ENCODE assay signal across 11 cellular contexts in the genomic region with DNA sequence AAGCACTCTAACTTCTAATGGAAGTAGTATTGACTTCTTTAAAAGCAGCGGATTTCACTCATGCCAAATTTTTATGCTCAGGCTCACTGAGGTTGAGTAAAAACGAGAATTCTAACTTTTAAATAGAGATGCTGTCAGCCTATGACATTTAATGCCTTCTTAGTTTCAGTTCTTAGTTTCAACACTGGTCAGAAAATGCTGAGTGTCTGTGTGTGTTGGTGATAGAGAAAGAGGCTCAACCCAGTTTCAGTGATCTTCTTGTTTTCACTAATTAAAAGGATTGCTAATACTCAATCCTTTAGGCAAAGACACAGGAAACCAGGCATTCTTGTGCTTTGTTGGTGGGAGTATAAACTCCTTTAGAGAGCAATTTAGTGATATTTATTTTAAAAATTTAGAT. TPM values are rescaled to one million over a fixed set of nuclear protein-coding genes. Genes with fewer than 3 reads are reported as not detected.
A peak's percentile ranks its signal among the peaks of the same experiment; 100 is the strongest.
DNase-seq lines count a peak whose midpoint lies in the region; ATAC-seq and TF ChIP-seq lines count a peak whose summit lies in the region.
"Had no signal": no experiment of that assay in that cellular context is flagged by ENCODE, and none has a peak within 500 bp of the region (broad histone marks: within the 10 kb centered on the region; RNA-seq: fewer than 3 reads in every experiment).

No MANE protein-coding gene starts in this region.

- intact Hi-C loops in left ventricle myocardium inferior (cut with micrococcal nuclease) = no loop called here

- H3K27me3 ChIP-seq in left ventricle myocardium inferior (ENCODE audit: low read depth) = no peaks in the 10 kb centered on the region
- H3K27me3 ChIP-seq: ascending aorta, BLaER1 had no signal

- peak; percentile 98 for ATAC-seq in GM18907 (IDR thresholded peaks at IDR 0.05; ENCODE audit: unreplicated experiment)
- peak; percentile 98 for ATAC-seq in HG02588 (IDR thresholded peaks at IDR 0.05; ENCODE audit: unreplicated experiment)
- peak; percentile 97 for ATAC-seq in HG03457 (IDR thresholded peaks at IDR 0.05; ENCODE audit: unreplicated experiment)

- peaks cover 56% of the 10 kb centered on the region for H3K36me3 ChIP-seq in left ventricle myocardium inferior

- H3K4me1 ChIP-seq in left ventricle myocardium inferior = peaks cover 5% of the 10 kb centered on the region
- H3K4me1 ChIP-seq: ascending aorta had no signal

- H3K9me3 ChIP-seq in left ventricle myocardium inferior (replicated peaks) = no peaks in the 10 kb centered on the region
- H3K9me3 ChIP-seq: ascending aorta, BLaER1 had no signal

- DNase-seq in CD1c-positive myeloid dendritic cell (ENCODE audit: extremely low spot score) (peak; percentile 86), germinal center (ENCODE audit: low spot score) (no peak), left ventricle myocardium inferior (no peak), HuH-7 (ENCODE audit: low spot score) (no peak), NCI-H526 (lab: John Stamatoyannopoulos, UW) (no peak)
- DNase-seq: stimulated activated naive CD4-positive, alpha-beta T cell treated with Interleukin-2 at 50 U/mL for 16 hours had no signal

- H3K4me3 ChIP-seq in left ventricle myocardium inferior = no peak overlapping the region
- H3K4me3 ChIP-seq: ascending aorta, BLaER1 had no signal

- H3K27ac ChIP-seq in left ventricle myocardium inferior (replicated peaks) = no peak overlapping the region
- H3K27ac ChIP-seq: ascending aorta, BLaER1 had no signal

- no peak for TF ChIP-seq CTCF in left ventricle myocardium inferior (IDR thresholded peaks at IDR 0.05; ENCODE audit: borderline replicate concordance)

RNA-seq across cellular contexts. Expression of gene PEBP1, which starts 31.0 kb away (rescaled TPM):
- 461 TPM for total RNA-seq in left ventricle myocardium inferior
